In the genomic region with DNA sequence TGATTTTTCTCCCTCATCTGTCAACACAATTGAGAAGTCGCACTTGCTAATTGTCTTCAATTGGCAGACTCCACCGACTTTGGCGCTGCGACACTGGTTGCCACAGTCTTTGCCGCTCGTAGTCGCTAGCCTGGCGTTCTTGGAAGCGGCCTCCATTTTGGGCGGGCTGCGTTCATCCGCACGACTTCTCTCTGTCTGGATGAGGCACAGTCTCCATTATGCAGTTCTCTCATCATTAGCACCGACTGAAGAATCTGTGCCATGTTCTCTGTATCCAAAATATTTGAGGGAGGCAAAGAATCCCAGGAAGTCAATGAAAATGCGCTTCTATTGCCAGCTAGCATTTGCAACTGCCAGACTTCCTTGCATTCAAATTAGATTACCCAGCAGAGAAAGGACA, we compare ENCODE assay signal across 1 cellular context.
TF ChIP-seq lines count a peak whose summit lies in the region.

No MANE protein-coding gene starts in this region.

TF ChIP-seq in GM23338, 12 proteins besides CTCF, POLR2A, EP300 and RAD21:
- TF ChIP-seq, protein P1, sequence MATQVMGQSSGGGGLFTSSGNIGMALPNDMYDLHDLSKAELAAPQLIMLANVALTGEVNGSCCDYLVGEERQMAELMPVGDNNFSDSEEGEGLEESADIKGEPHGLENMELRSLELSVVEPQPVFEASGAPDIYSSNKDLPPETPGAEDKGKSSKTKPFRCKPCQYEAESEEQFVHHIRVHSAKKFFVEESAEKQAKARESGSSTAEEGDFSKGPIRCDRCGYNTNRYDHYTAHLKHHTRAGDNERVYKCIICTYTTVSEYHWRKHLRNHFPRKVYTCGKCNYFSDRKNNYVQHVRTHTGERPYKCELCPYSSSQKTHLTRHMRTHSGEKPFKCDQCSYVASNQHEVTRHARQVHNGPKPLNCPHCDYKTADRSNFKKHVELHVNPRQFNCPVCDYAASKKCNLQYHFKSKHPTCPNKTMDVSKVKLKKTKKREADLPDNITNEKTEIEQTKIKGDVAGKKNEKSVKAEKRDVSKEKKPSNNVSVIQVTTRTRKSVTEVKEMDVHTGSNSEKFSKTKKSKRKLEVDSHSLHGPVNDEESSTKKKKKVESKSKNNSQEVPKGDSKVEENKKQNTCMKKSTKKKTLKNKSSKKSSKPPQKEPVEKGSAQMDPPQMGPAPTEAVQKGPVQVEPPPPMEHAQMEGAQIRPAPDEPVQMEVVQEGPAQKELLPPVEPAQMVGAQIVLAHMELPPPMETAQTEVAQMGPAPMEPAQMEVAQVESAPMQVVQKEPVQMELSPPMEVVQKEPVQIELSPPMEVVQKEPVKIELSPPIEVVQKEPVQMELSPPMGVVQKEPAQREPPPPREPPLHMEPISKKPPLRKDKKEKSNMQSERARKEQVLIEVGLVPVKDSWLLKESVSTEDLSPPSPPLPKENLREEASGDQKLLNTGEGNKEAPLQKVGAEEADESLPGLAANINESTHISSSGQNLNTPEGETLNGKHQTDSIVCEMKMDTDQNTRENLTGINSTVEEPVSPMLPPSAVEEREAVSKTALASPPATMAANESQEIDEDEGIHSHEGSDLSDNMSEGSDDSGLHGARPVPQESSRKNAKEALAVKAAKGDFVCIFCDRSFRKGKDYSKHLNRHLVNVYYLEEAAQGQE (IDR thresholded peaks at IDR 0.05; ENCODE audit: unreplicated experiment) = no peak
- TF ChIP-seq EZH2phosphoT487 (IDR thresholded peaks at IDR 0.05; ENCODE audit: unreplicated experiment) (no peak), POLR2AphosphoS5 (IDR thresholded peaks at IDR 0.05; ENCODE audit: low read depth) (no peak), NANOG (IDR thresholded peaks at IDR 0.05; ENCODE audit: borderline replicate concordance) (no peak), CREB1 (CRISPR knock-in tag; IDR thresholded peaks at IDR 0.05; ENCODE audit: low read depth) (no peak)
- TF ChIP-seq, protein P2, sequence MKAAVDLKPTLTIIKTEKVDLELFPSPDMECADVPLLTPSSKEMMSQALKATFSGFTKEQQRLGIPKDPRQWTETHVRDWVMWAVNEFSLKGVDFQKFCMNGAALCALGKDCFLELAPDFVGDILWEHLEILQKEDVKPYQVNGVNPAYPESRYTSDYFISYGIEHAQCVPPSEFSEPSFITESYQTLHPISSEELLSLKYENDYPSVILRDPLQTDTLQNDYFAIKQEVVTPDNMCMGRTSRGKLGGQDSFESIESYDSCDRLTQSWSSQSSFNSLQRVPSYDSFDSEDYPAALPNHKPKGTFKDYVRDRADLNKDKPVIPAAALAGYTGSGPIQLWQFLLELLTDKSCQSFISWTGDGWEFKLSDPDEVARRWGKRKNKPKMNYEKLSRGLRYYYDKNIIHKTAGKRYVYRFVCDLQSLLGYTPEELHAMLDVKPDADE (IDR thresholded peaks at IDR 0.05) = no peak
- TF ChIP-seq, protein P3, sequence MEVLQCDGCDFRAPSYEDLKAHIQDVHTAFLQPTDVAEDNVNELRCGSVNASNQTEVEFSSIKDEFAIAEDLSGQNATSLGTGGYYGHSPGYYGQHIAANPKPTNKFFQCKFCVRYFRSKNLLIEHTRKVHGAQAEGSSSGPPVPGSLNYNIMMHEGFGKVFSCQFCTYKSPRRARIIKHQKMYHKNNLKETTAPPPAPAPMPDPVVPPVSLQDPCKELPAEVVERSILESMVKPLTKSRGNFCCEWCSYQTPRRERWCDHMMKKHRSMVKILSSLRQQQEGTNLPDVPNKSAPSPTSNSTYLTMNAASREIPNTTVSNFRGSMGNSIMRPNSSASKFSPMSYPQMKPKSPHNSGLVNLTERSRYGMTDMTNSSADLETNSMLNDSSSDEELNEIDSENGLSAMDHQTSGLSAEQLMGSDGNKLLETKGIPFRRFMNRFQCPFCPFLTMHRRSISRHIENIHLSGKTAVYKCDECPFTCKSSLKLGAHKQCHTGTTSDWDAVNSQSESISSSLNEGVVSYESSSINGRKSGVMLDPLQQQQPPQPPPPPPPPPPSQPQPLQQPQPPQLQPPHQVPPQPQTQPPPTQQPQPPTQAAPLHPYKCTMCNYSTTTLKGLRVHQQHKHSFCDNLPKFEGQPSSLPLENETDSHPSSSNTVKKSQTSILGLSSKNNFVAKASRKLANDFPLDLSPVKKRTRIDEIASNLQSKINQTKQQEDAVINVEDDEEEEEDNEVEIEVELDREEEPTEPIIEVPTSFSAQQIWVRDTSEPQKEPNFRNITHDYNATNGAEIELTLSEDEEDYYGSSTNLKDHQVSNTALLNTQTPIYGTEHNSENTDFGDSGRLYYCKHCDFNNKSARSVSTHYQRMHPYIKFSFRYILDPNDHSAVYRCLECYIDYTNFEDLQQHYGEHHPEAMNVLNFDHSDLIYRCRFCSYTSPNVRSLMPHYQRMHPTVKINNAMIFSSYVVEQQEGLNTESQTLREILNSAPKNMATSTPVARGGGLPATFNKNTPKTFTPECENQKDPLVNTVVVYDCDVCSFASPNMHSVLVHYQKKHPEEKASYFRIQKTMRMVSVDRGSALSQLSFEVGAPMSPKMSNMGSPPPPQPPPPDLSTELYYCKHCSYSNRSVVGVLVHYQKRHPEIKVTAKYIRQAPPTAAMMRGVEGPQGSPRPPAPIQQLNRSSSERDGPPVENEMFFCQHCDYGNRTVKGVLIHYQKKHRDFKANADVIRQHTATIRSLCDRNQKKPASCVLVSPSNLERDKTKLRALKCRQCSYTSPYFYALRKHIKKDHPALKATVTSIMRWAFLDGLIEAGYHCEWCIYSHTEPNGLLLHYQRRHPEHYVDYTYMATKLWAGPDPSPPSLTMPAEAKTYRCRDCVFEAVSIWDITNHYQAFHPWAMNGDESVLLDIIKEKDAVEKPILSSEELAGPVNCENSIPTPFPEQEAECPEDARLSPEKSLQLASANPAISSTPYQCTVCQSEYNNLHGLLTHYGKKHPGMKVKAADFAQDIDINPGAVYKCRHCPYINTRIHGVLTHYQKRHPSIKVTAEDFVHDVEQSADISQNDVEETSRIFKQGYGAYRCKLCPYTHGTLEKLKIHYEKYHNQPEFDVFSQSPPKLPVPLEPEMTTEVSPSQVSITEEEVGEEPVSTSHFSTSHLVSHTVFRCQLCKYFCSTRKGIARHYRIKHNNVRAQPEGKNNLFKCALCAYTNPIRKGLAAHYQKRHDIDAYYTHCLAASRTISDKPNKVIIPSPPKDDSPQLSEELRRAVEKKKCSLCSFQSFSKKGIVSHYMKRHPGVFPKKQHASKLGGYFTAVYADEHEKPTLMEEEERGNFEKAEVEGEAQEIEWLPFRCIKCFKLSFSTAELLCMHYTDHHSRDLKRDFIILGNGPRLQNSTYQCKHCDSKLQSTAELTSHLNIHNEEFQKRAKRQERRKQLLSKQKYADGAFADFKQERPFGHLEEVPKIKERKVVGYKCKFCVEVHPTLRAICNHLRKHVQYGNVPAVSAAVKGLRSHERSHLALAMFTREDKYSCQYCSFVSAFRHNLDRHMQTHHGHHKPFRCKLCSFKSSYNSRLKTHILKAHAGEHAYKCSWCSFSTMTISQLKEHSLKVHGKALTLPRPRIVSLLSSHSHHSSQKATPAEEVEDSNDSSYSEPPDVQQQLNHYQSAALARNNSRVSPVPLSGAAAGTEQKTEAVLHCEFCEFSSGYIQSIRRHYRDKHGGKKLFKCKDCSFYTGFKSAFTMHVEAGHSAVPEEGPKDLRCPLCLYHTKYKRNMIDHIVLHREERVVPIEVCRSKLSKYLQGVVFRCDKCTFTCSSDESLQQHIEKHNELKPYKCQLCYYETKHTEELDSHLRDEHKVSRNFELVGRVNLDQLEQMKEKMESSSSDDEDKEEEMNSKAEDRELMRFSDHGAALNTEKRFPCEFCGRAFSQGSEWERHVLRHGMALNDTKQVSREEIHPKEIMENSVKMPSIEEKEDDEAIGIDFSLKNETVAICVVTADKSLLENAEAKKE (CRISPR knock-in tag; IDR thresholded peaks at IDR 0.05) = no peak
